In the genomic region with DNA sequence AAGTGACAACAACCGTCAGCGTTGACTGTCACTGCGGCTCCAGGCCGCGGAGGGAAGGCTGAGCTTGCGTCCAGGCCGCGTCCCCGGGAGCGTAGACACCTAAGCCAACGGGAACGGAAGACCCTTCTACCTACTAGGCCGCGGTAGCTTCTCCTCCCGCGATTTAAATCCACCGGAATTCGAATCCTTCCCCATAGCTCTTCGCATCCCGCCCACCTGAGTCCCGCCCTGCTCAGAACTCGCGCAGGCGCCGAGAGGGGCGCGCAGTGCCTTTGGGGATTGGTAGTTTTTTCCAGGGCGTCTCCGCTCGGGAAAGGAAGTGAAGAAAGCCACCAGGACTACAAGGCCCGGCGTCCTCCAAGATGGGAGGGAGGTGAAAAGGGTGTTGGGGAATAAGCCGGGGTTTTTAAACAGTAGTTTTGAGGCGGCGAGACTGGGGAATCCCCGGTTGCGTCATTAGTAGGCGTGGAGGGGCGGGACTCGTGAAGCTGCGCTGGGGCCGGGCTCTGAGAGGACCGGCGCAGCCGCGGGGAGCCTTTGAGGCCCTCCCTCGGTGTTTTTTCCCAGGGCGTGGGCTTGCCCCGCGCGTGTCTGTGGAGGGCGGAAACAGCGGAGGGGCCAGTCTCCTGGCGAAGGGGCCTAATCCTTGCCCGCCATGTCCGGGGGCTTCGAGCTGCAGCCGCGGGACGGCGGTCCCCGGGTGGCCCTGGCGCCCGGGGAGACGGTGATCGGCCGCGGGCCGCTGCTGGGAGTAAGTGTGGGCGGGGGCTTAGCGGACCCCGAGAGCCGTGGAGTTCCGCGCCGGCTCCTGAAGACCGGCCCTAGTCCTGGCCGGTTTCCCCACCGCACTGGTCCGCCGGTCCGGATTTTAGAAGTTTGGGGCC, we compare ENCODE assay signal across 1 cellular context.
TF ChIP-seq lines count a peak whose summit lies in the region.

A gene with protein sequence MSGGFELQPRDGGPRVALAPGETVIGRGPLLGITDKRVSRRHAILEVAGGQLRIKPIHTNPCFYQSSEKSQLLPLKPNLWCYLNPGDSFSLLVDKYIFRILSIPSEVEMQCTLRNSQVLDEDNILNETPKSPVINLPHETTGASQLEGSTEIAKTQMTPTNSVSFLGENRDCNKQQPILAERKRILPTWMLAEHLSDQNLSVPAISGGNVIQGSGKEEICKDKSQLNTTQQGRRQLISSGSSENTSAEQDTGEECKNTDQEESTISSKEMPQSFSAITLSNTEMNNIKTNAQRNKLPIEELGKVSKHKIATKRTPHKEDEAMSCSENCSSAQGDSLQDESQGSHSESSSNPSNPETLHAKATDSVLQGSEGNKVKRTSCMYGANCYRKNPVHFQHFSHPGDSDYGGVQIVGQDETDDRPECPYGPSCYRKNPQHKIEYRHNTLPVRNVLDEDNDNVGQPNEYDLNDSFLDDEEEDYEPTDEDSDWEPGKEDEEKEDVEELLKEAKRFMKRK (plus strand): TSS at position 509 of the 884 bp plus-strand sequence. CDS start 147 bp downstream, at position 656.
Gene FBXO48 (minus strand): TSS at position 218 of the 884 bp plus-strand sequence. CDS start 2,149 bp downstream, outside the sequence.

TF ChIP-seq in K562, 482 proteins besides CTCF, POLR2A, EP300 and RAD21 (continued from another document and continues in another):
- TF ChIP-seq ATF4 (CRISPR knock-in tag; IDR thresholded peaks at IDR 0.05): peak; percentile 68; the same call in 1 of the 2 replicates
- TF ChIP-seq ZEB2 (IDR thresholded peaks at IDR 0.05): peak; percentile 49; the same call in 1 of the 2 replicates
- TF ChIP-seq EP400 (IDR thresholded peaks at IDR 0.05): peak; percentile 62; the same call in 1 of the 2 replicates
- TF ChIP-seq, protein P1, sequence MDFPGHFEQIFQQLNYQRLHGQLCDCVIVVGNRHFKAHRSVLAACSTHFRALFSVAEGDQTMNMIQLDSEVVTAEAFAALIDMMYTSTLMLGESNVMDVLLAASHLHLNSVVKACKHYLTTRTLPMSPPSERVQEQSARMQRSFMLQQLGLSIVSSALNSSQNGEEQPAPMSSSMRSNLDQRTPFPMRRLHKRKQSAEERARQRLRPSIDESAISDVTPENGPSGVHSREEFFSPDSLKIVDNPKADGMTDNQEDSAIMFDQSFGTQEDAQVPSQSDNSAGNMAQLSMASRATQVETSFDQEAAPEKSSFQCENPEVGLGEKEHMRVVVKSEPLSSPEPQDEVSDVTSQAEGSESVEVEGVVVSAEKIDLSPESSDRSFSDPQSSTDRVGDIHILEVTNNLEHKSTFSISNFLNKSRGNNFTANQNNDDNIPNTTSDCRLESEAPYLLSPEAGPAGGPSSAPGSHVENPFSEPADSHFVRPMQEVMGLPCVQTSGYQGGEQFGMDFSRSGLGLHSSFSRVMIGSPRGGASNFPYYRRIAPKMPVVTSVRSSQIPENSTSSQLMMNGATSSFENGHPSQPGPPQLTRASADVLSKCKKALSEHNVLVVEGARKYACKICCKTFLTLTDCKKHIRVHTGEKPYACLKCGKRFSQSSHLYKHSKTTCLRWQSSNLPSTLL (IDR thresholded peaks at IDR 0.05): no peak
- TF ChIP-seq MITF (IDR thresholded peaks at IDR 0.05): no peak
- TF ChIP-seq FOXK1 (CRISPR knock-in tag; IDR thresholded peaks at IDR 0.05; ENCODE audit: borderline replicate concordance): no peak
- no peak for TF ChIP-seq ZNF507 (tag; conservative IDR thresholded peaks at IDR 0.05)
- TF ChIP-seq PHF20 (IDR thresholded peaks at IDR 0.05; ENCODE audit: partially characterized antibody): peak; percentile 55
- TF ChIP-seq, protein P2, sequence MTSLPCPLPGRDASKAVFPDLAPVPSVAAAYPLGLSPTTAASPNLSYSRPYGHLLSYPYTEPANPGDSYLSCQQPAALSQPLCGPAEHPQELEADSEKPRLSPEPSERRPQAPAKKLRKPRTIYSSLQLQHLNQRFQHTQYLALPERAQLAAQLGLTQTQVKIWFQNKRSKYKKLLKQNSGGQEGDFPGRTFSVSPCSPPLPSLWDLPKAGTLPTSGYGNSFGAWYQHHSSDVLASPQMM (CRISPR knock-in tag; IDR thresholded peaks at IDR 0.05): no peak
- TF ChIP-seq ZC3H8 (IDR thresholded peaks at IDR 0.05): no peak
- TF ChIP-seq SIRT6 (IDR thresholded peaks at IDR 0.05; ENCODE audit: low read depth, low read length): no peak
- TF ChIP-seq DMBX1 (CRISPR knock-in tag; IDR thresholded peaks at IDR 0.05; ENCODE audit: borderline replicate concordance): no peak
- no peak for TF ChIP-seq FOXA3 (CRISPR knock-in tag; conservative IDR thresholded peaks at IDR 0.05 in 1 of 2, IDR thresholded peaks at IDR 0.05 in 1 of 2)
- no peak for TF ChIP-seq SMAD2 (IDR thresholded peaks at IDR 0.05; ENCODE audit: low read depth, low read length)
- TF ChIP-seq KAT7 (CRISPR knock-in tag; IDR thresholded peaks at IDR 0.05; ENCODE audit: borderline replicate concordance): peak; percentile 72; the same call in 1 of the 2 replicates
- no peak for TF ChIP-seq E2F3 (CRISPR knock-in tag; IDR thresholded peaks at IDR 0.05)
- TF ChIP-seq FOXP1 (CRISPR knock-in tag; IDR thresholded peaks at IDR 0.05): no peak
- no peak for TF ChIP-seq ZNF165 (CRISPR knock-in tag; IDR thresholded peaks at IDR 0.05; ENCODE audit: borderline replicate concordance)
- no peak for TF ChIP-seq TAF15 (IDR thresholded peaks at IDR 0.05; ENCODE audit: low read depth, low read length)
- no peak for TF ChIP-seq PHTF2 (CRISPR knock-in tag; IDR thresholded peaks at IDR 0.05)
- no peak for TF ChIP-seq FOXM1 (IDR thresholded peaks at IDR 0.05; ENCODE audit: low read depth)
- no peak for TF ChIP-seq FOXM1 (CRISPR knock-in tag; IDR thresholded peaks at IDR 0.05; ENCODE audit: low read depth)
- no peak for TF ChIP-seq USF1 (CRISPR knock-in tag; IDR thresholded peaks at IDR 0.05)
- no peak for TF ChIP-seq TCF7 (IDR thresholded peaks at IDR 0.05; ENCODE audit: borderline replicate concordance)
- TF ChIP-seq ZFP36 (IDR thresholded peaks at IDR 0.05; ENCODE audit: low read depth, low read length, partially characterized antibody): no peak
- no peak for TF ChIP-seq PRPF4 (IDR thresholded peaks at IDR 0.05; ENCODE audit: insufficient read depth, low read depth, low read length, poor library complexity, severe bottlenecking)
- TF ChIP-seq, protein P3, sequence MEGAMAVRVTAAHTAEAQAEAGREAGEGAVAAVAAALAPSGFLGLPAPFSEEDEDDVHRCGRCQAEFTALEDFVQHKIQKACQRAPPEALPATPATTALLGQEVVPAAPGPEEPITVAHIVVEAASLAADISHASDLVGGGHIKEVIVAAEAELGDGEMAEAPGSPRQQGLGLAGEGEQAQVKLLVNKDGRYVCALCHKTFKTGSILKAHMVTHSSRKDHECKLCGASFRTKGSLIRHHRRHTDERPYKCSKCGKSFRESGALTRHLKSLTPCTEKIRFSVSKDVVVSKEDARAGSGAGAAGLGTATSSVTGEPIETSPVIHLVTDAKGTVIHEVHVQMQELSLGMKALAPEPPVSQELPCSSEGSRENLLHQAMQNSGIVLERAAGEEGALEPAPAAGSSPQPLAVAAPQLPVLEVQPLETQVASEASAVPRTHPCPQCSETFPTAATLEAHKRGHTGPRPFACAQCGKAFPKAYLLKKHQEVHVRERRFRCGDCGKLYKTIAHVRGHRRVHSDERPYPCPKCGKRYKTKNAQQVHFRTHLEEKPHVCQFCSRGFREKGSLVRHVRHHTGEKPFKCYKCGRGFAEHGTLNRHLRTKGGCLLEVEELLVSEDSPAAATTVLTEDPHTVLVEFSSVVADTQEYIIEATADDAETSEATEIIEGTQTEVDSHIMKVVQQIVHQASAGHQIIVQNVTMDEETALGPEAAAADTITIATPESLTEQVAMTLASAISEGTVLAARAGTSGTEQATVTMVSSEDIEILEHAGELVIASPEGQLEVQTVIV (CRISPR knock-in tag; IDR thresholded peaks at IDR 0.05; ENCODE audit: borderline replicate concordance): no peak
- TF ChIP-seq ESRRA (IDR thresholded peaks at IDR 0.05; ENCODE audit: borderline replicate concordance, low read depth): no peak
- TF ChIP-seq KDM4B (IDR thresholded peaks at IDR 0.05; ENCODE audit: borderline replicate concordance in 2 of 2, low read depth in 1 of 2): 0 out of 4 replicates have a peak, but pooled peaks of 1 of the 2 experiments have one; percentile 28
- TF ChIP-seq, protein P4, sequence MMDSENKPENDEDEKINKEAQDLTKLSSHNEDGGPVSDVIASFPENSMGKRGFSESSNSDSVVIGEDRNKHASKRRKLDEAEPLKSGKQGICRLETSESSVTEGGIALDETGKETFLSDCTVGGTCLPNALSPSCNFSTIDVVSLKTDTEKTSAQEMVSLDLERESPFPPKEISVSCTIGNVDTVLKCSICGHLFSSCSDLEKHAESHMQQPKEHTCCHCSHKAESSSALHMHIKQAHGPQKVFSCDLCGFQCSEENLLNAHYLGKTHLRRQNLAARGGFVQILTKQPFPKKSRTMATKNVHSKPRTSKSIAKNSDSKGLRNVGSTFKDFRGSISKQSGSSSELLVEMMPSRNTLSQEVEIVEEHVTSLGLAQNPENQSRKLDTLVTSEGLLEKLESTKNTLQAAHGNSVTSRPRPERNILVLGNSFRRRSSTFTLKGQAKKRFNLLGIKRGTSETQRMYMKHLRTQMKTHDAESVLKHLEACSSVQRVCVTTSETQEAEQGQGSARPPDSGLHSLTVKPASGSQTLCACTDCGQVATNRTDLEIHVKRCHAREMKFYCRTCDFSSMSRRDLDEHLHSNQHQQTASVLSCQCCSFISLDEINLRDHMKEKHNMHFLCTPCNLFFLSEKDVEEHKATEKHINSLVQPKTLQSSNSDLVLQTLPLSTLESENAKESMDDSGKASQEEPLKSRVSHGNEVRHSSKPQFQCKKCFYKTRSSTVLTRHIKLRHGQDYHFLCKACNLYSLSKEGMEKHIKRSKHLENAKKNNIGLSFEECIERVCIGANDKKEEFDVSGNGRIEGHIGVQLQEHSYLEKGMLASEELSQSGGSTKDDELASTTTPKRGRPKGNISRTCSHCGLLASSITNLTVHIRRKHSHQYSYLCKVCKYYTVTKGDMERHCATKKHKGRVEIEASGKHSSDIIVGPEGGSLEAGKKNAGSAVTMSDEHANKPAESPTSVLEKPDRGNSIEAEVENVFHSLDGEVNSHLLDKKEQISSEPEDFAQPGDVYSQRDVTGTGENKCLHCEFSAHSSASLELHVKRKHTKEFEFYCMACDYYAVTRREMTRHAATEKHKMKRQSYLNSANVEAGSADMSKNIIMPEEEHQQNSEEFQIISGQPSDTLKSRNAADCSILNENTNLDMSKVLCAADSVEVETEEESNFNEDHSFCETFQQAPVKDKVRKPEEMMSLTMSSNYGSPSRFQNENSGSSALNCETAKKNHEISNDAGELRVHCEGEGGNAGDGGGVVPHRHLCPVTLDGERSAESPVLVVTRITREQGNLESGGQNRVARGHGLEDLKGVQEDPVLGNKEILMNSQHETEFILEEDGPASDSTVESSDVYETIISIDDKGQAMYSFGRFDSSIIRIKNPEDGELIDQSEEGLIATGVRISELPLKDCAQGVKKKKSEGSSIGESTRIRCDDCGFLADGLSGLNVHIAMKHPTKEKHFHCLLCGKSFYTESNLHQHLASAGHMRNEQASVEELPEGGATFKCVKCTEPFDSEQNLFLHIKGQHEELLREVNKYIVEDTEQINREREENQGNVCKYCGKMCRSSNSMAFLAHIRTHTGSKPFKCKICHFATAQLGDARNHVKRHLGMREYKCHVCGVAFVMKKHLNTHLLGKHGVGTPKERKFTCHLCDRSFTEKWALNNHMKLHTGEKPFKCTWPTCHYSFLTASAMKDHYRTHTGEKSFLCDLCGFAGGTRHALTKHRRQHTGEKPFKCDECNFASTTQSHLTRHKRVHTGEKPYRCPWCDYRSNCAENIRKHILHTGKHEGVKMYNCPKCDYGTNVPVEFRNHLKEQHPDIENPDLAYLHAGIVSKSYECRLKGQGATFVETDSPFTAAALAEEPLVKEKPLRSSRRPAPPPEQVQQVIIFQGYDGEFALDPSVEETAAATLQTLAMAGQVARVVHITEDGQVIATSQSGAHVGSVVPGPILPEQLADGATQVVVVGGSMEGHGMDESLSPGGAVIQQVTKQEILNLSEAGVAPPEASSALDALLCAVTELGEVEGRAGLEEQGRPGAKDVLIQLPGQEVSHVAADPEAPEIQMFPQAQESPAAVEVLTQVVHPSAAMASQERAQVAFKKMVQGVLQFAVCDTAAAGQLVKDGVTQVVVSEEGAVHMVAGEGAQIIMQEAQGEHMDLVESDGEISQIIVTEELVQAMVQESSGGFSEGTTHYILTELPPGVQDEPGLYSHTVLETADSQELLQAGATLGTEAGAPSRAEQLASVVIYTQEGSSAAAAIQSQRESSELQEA (IDR thresholded peaks at IDR 0.05; ENCODE audit: low read depth): no peak
- 0 out of 2 replicates have a peak, but pooled peaks have one; percentile 18 for TF ChIP-seq ELF2 (CRISPR knock-in tag; IDR thresholded peaks at IDR 0.05)
- peak; percentile 68; the same call in 1 of the 2 replicates for TF ChIP-seq CREB3L1 (IDR thresholded peaks at IDR 0.05; ENCODE audit: borderline replicate concordance, low read depth)
- TF ChIP-seq NCOA6 (IDR thresholded peaks at IDR 0.05): no peak
- no peak for TF ChIP-seq EHMT2 (IDR thresholded peaks at IDR 0.05)
- TF ChIP-seq RHOXF2B (CRISPR knock-in tag; conservative IDR thresholded peaks at IDR 0.05): no peak
- no peak for TF ChIP-seq ZFP1 (CRISPR knock-in tag; IDR thresholded peaks at IDR 0.05)
